Comparison of ENCODE assay signal across 8 cellular contexts in genomic region chr13:51844862-51845573, GRCh38. TPM values are rescaled to one million over a fixed set of nuclear protein-coding genes. Genes with fewer than 3 reads are reported as not detected.
DNase-seq lines count a peak whose midpoint lies in the region; ATAC-seq and TF ChIP-seq lines count a peak whose summit lies in the region.

TSS of gene TMEM272 (minus strand) at chr13:51845177. CDS start at chr13:51838530, 6,647 bp downstream.

- H3K27me3 Mint-ChIP-seq in activated naive CD8-positive, alpha-beta T cell, result peaks cover 1% of the 10 kb centered on the region

- H3K27me3 ChIP-seq in DOHH2 (ENCODE audit: control insufficient read depth, low read length), result no peaks in the 10 kb centered on the region
- no peaks in the 10 kb centered on the region for H3K27me3 ChIP-seq in cardiac muscle cell

- peak within 1 kb of the TSS; percentile 68 for H3K4me3 Mint-ChIP-seq in activated naive CD8-positive, alpha-beta T cell

- TF ChIP-seq CTCF in DOHH2 (IDR thresholded peaks at IDR 0.05; ENCODE audit: low read depth, low read length, poor library complexity, severe bottlenecking), result peak; percentile 99
- TF ChIP-seq CTCF in cardiac muscle cell (IDR thresholded peaks at IDR 0.05; ENCODE audit: low read depth, low read length), result peak; percentile 96

- 0 out of 2 replicates have a peak within 1 kb of the TSS, but pooled peaks have one; percentile 11 for H3K4me3 ChIP-seq in DOHH2 (ENCODE audit: low read length)
- no peak within 1 kb of the TSS for H3K4me3 ChIP-seq in cardiac muscle cell

- peak within 1 kb of the TSS; percentile 42 for H3K4me2 ChIP-seq in DOHH2 (ENCODE audit: low read length)

- no peak within 1 kb of the TSS for H3K27ac ChIP-seq in DOHH2 (ENCODE audit: low read depth, low read length)
- H3K27ac ChIP-seq in cardiac muscle cell, result no peak within 1 kb of the TSS

- ATAC-seq in HG02885 (IDR thresholded peaks at IDR 0.05; ENCODE audit: poor library complexity, unreplicated experiment) (peak; percentile 64), GM18909 (IDR thresholded peaks at IDR 0.05; ENCODE audit: poor library complexity, unreplicated experiment) (no peak)

- H3K4me1 ChIP-seq in DOHH2 (ENCODE audit: control insufficient read depth, low read length), result peaks cover 10% of the 10 kb centered on the region
- peaks cover 4% of the 10 kb centered on the region for H3K4me1 ChIP-seq in cardiac muscle cell (ENCODE audit: low read depth)

- H4K20me1 ChIP-seq in DOHH2 (ENCODE audit: control insufficient read depth, insufficient read depth, low read depth, low read length), result no peaks in the 10 kb centered on the region

- peak; percentile 52 for DNase-seq in RPMI7951 (ENCODE audit: low read depth)
- peak; percentile 60 to 65 for DNase-seq in cardiac muscle cell (ENCODE audit: low read depth in 1 of 2, low spot score in 1 of 2)
- DNase-seq in posterior cingulate gyrus, result peak in 9 of 10 donors; percentile 46 to 93 (median 65)
- no peak for DNase-seq in mesenteric fat pad (ENCODE audit: low spot score)

- H3K36me3 ChIP-seq in DOHH2 (ENCODE audit: control insufficient read depth, low read length) (no peaks in the 10 kb centered on the region), cardiac muscle cell (no peaks in the 10 kb centered on the region)

- H3K27ac Mint-ChIP-seq in activated naive CD8-positive, alpha-beta T cell, result peak within 1 kb of the TSS; percentile 43

- no peaks in the 10 kb centered on the region for H3F3A ChIP-seq in DOHH2 (ENCODE audit: control insufficient read depth, insufficient read depth)

- H3K9me2 ChIP-seq in DOHH2 (replicated peaks; ENCODE audit: control insufficient read depth, low read length), result no peaks in the 10 kb centered on the region

- H3K4me1 Mint-ChIP-seq in activated naive CD8-positive, alpha-beta T cell (ENCODE audit: low read depth), result peaks cover 7% of the 10 kb centered on the region

- H3K79me2 ChIP-seq in DOHH2 (ENCODE audit: control insufficient read depth, low read length), result no peaks in the 10 kb centered on the region

- no peaks in the 10 kb centered on the region for H3K36me3 Mint-ChIP-seq in activated naive CD8-positive, alpha-beta T cell

- no peaks in the 10 kb centered on the region for H3K9me3 ChIP-seq in DOHH2 (ENCODE audit: control insufficient read depth, insufficient read depth, low read length)
- H3K9me3 ChIP-seq in cardiac muscle cell (ENCODE audit: low read depth), result no peaks in the 10 kb centered on the region

- no peaks in the 10 kb centered on the region for H3K9me3 Mint-ChIP-seq in activated naive CD8-positive, alpha-beta T cell (ENCODE audit: low read depth)

- intact Hi-C loops in posterior cingulate gyrus (cut with DNase I), result loop anchor here (5.0 kb wide), 1 partner anchor 282 kb away; the partner anchor contains the start of gene NEK5

RNA-seq across cellular contexts. Expression of gene TMEM272, which starts in this region (rescaled TPM):
- total RNA-seq in RPMI7951 (2014; rRNA removed; shearing (Covaris generic)), result not detected in 2 replicates
- total RNA-seq in cardiac muscle cell (0.11 and 0.12 TPM in 2 replicates), mesenteric fat pad (0.32 TPM)
- not detected in 2 replicates for polyA plus RNA-seq in cardiac muscle cell

Comparison
In these comparisons a context has a peak if more than half of its experiments do, and no peak if none do; other contexts are left out.
1. Peak in DNase-seq in RPMI7951; RNA of the gene not detected or under 1 TPM.
2. Peak in DNase-seq in cardiac muscle cell; RNA of the gene not detected or under 1 TPM.